8 cellular contexts compared by ENCODE assay signal in genomic region chr1:222618880-222619321, GRCh38. TPM values are rescaled to one million over a fixed set of nuclear protein-coding genes. Genes with fewer than 3 reads are reported as not detected.
DNase-seq lines count a peak whose midpoint lies in the region; ATAC-seq and TF ChIP-seq lines count a peak whose summit lies in the region.

No MANE protein-coding gene starts in this region.

- H3K36me3 ChIP-seq in CD4-positive, alpha-beta memory T cell (ENCODE audit: insufficient read depth, low read length) = no peaks in the 10 kb centered on the region
- no peaks in the 10 kb centered on the region for H3K36me3 ChIP-seq in endocrine pancreas (ENCODE audit: control insufficient read depth, insufficient read depth, low read length)
- peaks cover 18% of the 10 kb centered on the region for H3K36me3 ChIP-seq in upper lobe of right lung

- H3K4me1 Mint-ChIP-seq in CD4-positive, alpha-beta memory T cell = peaks cover 22 to 41% (median 30%) of the 10 kb centered on the region in 4 donors
- peaks cover 19% of the 10 kb centered on the region for H3K4me1 Mint-ChIP-seq in T-helper 2 cell treated with Interferon-gamma antibody and Interleukin-4, amounts not matched to agents 5 μg/mL and 100 μg/mL, for 36 hours (ENCODE audit: low read depth)
- peaks cover 33% of the 10 kb centered on the region for H3K4me1 Mint-ChIP-seq in mesothelial cell of epicardium

- POLR2A ChIA-PET in CD4-positive, alpha-beta memory T cell (lab: Charles Lee; ENCODE audit: partially characterized antibody) = interaction anchor here (1.9 to 5.2 kb wide), 4 partner anchors 25 to 153 kb away, joined by 5 to 23 read pairs (median 21); partner anchors contain the start of genes AIDA, BROX and TAF1A

- peak in 2 of 5 donors; percentile 2 to 41 for DNase-seq in CD4-positive, alpha-beta memory T cell
- DNase-seq in HT-29 (ENCODE audit: low spot score) (peak; percentile 47), mesothelial cell of epicardium (ENCODE audit: low spot score in 2 of 2, unreplicated experiment in 2 of 2) (peak in 1 of 2 experiments; percentile 42), upper lobe of right lung (peak; percentile 68)
- DNase-seq in T-helper 2 cell treated with Interferon-gamma antibody and Interleukin-4, amounts not matched to agents 5 μg/mL and 100 μg/mL, for 36 hours (ENCODE audit: low spot score) = no peak

- H3K4me3 Mint-ChIP-seq in CD4-positive, alpha-beta memory T cell = peak overlapping the region; percentile 86 to 91 (median 88)
- H3K4me3 Mint-ChIP-seq in T-helper 2 cell treated with Interferon-gamma antibody and Interleukin-4, amounts not matched to agents 5 μg/mL and 100 μg/mL, for 36 hours = peak overlapping the region; percentile 84
- H3K4me3 Mint-ChIP-seq in mesothelial cell of epicardium = peak overlapping the region; percentile 88

- no peaks in the 10 kb centered on the region for H3K27me3 ChIP-seq in CD4-positive, alpha-beta memory T cell (ENCODE audit: insufficient read depth, low read length)
- H3K27me3 ChIP-seq in endocrine pancreas (ENCODE audit: control insufficient read depth, insufficient read depth, low read length) = no peaks in the 10 kb centered on the region
- no peaks in the 10 kb centered on the region for H3K27me3 ChIP-seq in upper lobe of right lung

- intact Hi-C loops in CD4-positive, alpha-beta memory T cell (cut with micrococcal nuclease) = loop anchor here (1.0 to 10.0 kb wide), 4 partner anchors 15 to 1563 kb away; partner anchors contain the start of genes DEGS1 and DUSP10
- intact Hi-C loops in upper lobe of right lung (cut with DNase I) = no loop called here

- peaks cover 19 to 34% of the 10 kb centered on the region in 2 donors for H3K36me3 Mint-ChIP-seq in CD4-positive, alpha-beta memory T cell
- peaks cover 14% of the 10 kb centered on the region for H3K36me3 Mint-ChIP-seq in T-helper 2 cell treated with Interferon-gamma antibody and Interleukin-4, amounts not matched to agents 5 μg/mL and 100 μg/mL, for 36 hours (ENCODE audit: low read depth)
- H3K36me3 Mint-ChIP-seq in mesothelial cell of epicardium = peaks cover 15% of the 10 kb centered on the region

- H3K27me3 Mint-ChIP-seq in CD4-positive, alpha-beta memory T cell = peaks cover 9 to 20% of the 10 kb centered on the region in 2 donors
- peaks cover 25% of the 10 kb centered on the region for H3K27me3 Mint-ChIP-seq in T-helper 2 cell treated with Interferon-gamma antibody and Interleukin-4, amounts not matched to agents 5 μg/mL and 100 μg/mL, for 36 hours (ENCODE audit: low read depth)
- peaks cover 15% of the 10 kb centered on the region for H3K27me3 Mint-ChIP-seq in mesothelial cell of epicardium (ENCODE audit: low read depth)

- CTCF ChIA-PET in CD4-positive, alpha-beta memory T cell (lab: Charles Lee; ENCODE audit: partially characterized antibody) = interaction anchor here (4.0 kb wide), 1 partner anchor 15 kb away, joined by 32 read pairs; no protein-coding TSS in a partner anchor

- H3K4me3 ChIP-seq in CD4-positive, alpha-beta memory T cell (ENCODE audit: low read length in 2 of 2) = peak overlapping the region; percentile 49 to 68
- H3K4me3 ChIP-seq in endocrine pancreas (ENCODE audit: control insufficient read depth, insufficient read depth, low read length) (peak overlapping the region; percentile 81), upper lobe of right lung (peak overlapping the region; percentile 84)

- peak overlapping the region; percentile 42 for H3K9ac ChIP-seq in endocrine pancreas (ENCODE audit: control insufficient read depth, insufficient read depth, low read length)

- H3K9me3 ChIP-seq in CD4-positive, alpha-beta memory T cell (ENCODE audit: control insufficient read depth in 1 of 2, low read length in 2 of 2) = no peaks in the 10 kb centered on the region
- H3K9me3 ChIP-seq in endocrine pancreas (ENCODE audit: control insufficient read depth, low read length) (no peaks in the 10 kb centered on the region), upper lobe of right lung (no peaks in the 10 kb centered on the region)

- ATAC-seq in upper lobe of right lung = peak; percentile 7
- no peak for ATAC-seq in GM21737 (IDR thresholded peaks at IDR 0.05; ENCODE audit: unreplicated experiment)
- ATAC-seq in GM19455 (IDR thresholded peaks at IDR 0.05; ENCODE audit: unreplicated experiment) = no peak

- no peaks in the 10 kb centered on the region for H3K9me3 Mint-ChIP-seq in CD4-positive, alpha-beta memory T cell
- H3K9me3 Mint-ChIP-seq in T-helper 2 cell treated with Interferon-gamma antibody and Interleukin-4, amounts not matched to agents 5 μg/mL and 100 μg/mL, for 36 hours = no peaks in the 10 kb centered on the region
- no peaks in the 10 kb centered on the region for H3K9me3 Mint-ChIP-seq in mesothelial cell of epicardium

- TF ChIP-seq CTCF in mesothelial cell of epicardium (IDR thresholded peaks at IDR 0.05; ENCODE audit: unreplicated experiment) (no peak), upper lobe of right lung (IDR thresholded peaks at IDR 0.05) (no peak)

- peak overlapping the region; percentile 59 to 95 (median 86) for H3K27ac Mint-ChIP-seq in CD4-positive, alpha-beta memory T cell
- peak overlapping the region; percentile 65 for H3K27ac Mint-ChIP-seq in T-helper 2 cell treated with Interferon-gamma antibody and Interleukin-4, amounts not matched to agents 5 μg/mL and 100 μg/mL, for 36 hours
- peak overlapping the region; percentile 68 for H3K27ac Mint-ChIP-seq in mesothelial cell of epicardium

- peak overlapping the region; percentile 69 for H3K27ac ChIP-seq in CD4-positive, alpha-beta memory T cell (ENCODE audit: low read depth, low read length)
- H3K27ac ChIP-seq in upper lobe of right lung = peak overlapping the region; percentile 88

- peaks cover 22% of the 10 kb centered on the region for H3K4me1 ChIP-seq in CD4-positive, alpha-beta memory T cell (ENCODE audit: insufficient read depth, low read length)
- H3K4me1 ChIP-seq in endocrine pancreas (ENCODE audit: control insufficient read depth, insufficient read depth, low read length) = peaks cover 36% of the 10 kb centered on the region
- peaks cover 12% of the 10 kb centered on the region for H3K4me1 ChIP-seq in upper lobe of right lung

RNA-seq across cellular contexts. Expression of gene MIA3, which starts 1.0 kb away (rescaled TPM):
- 100 to 1,000 TPM; 120 to 124 TPM for total RNA-seq in CD4-positive, alpha-beta memory T cell
- 10 to 100 TPM; 42.0 to 74.3 TPM for polyA plus RNA-seq in CD4-positive, alpha-beta memory T cell
- 19.0 and 38.3 TPM in 2 replicates for total RNA-seq in HT-29 (2014; rRNA removed; shearing (Covaris generic))
- total RNA-seq in mesothelial cell of epicardium = 70.0 to 74.3 TPM (median 72.9 TPM) in 3 replicates
- total RNA-seq in upper lobe of right lung = 69.1 TPM

RNA-seq across cellular contexts. Expression of gene TAF1A, which starts 29.2 kb away (rescaled TPM):
- total RNA-seq in CD4-positive, alpha-beta memory T cell = 10 to 100 TPM; 16.4 to 17.8 TPM
- 1 to 10 TPM; 3.1 to 5.7 TPM for polyA plus RNA-seq in CD4-positive, alpha-beta memory T cell
- 4.8 and 5.3 TPM in 2 replicates for total RNA-seq in HT-29 (2014; rRNA removed; shearing (Covaris generic))
- 13.9 to 15.6 TPM (median 14.2 TPM) in 3 replicates for total RNA-seq in mesothelial cell of epicardium
- total RNA-seq in upper lobe of right lung = 7.1 TPM
